ENCODE assay signal across 8 cellular contexts in the genomic region with DNA sequence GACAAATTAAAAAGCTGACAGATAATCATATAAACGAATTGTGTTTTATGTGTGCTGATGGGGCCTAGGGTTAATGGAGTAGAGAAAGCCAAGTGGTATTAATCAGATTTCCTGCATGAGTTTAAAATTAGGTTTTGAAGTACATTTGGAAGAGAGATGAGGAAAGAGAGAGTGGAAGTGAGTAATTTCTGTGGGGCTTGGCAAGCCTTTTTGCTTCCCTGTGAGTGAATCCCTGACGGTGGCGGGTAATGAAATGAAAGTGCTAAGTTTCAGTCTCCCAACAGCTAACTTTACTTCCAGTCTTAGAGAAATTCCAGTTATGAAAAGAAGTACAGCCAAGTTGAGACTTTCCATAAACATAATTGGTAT.
DNase-seq lines count a peak whose midpoint lies in the region; ATAC-seq and TF ChIP-seq lines count a peak whose summit lies in the region.

No MANE protein-coding gene starts in this region.

- no peak overlapping the region for H2AK5ac ChIP-seq in H9 (ENCODE audit: insufficient read length, low read length)

- no peak overlapping the region for H4K5ac ChIP-seq in H9 (ENCODE audit: insufficient read length, low read depth, low read length)

- H3K9me3 ChIP-seq in H9 (ENCODE audit: control insufficient read depth, low read depth, low read length) (no peaks in the 10 kb centered on the region), right atrium auricular region (no peaks in the 10 kb centered on the region)

- no peak overlapping the region for H3K56ac ChIP-seq in H9 (ENCODE audit: insufficient read length, low read depth, low read length)

- H3K4me2 ChIP-seq in H9 (ENCODE audit: insufficient read depth, insufficient read length, low read length): no peak overlapping the region

- no peak for TF ChIP-seq CTCF in H9 (conservative IDR thresholded peaks at IDR 0.05)
- TF ChIP-seq CTCF in activated B cell treated with CpG ODN at 0.5 μM for 24 hours (IDR thresholded peaks at IDR 0.05): no peak
- TF ChIP-seq CTCF in right atrium auricular region (IDR thresholded peaks at IDR 0.05): no peak

- H3K4me1 Mint-ChIP-seq in H9 (peaks cover 35 to 36% of the 10 kb centered on the region in 2 experiments), activated B cell treated with CpG ODN at 0.5 μM for 24 hours (peaks cover 18% of the 10 kb centered on the region)
- H3K4me1 Mint-ChIP-seq in activated naive CD8-positive, alpha-beta T cell treated with anti-CD3 and anti-CD28 coated beads, Interleukin-2, amount 50 U/mL, for 24 hours: peaks cover 22% of the 10 kb centered on the region

- H3K4me3 Mint-ChIP-seq in H9: no peak overlapping the region
- no peak overlapping the region for H3K4me3 Mint-ChIP-seq in activated B cell treated with CpG ODN at 0.5 μM for 24 hours
- no peak overlapping the region for H3K4me3 Mint-ChIP-seq in activated naive CD8-positive, alpha-beta T cell treated with anti-CD3 and anti-CD28 coated beads, Interleukin-2, amount 50 U/mL, for 24 hours

- peak overlapping the region; percentile 60 to 96 (median 82); a peak in 5 of 7 replicates for H3K27ac Mint-ChIP-seq in H9
- peak overlapping the region; percentile 51 for H3K27ac Mint-ChIP-seq in activated B cell treated with CpG ODN at 0.5 μM for 24 hours
- no peak overlapping the region for H3K27ac Mint-ChIP-seq in activated naive CD8-positive, alpha-beta T cell treated with anti-CD3 and anti-CD28 coated beads, Interleukin-2, amount 50 U/mL, for 24 hours

- H3T11ph ChIP-seq in H9 (ENCODE audit: low read length): no peak overlapping the region

- H4K20me1 ChIP-seq in H9 (ENCODE audit: control insufficient read depth, insufficient read depth, insufficient read length): no peaks in the 10 kb centered on the region

- H4K8ac ChIP-seq in H9 (replicated peaks; ENCODE audit: insufficient read length, low read depth, low read length): no peak overlapping the region

- H3K14ac ChIP-seq in H9 (ENCODE audit: insufficient read depth, low read length): no peak overlapping the region

- H3K18ac ChIP-seq in H9 (ENCODE audit: insufficient read length, low read depth, low read length): no peak overlapping the region

- H3K9me3 Mint-ChIP-seq in H9 (no peaks in the 10 kb centered on the region), activated B cell treated with CpG ODN at 0.5 μM for 24 hours (no peaks in the 10 kb centered on the region)
- H3K9me3 Mint-ChIP-seq in activated naive CD8-positive, alpha-beta T cell treated with anti-CD3 and anti-CD28 coated beads, Interleukin-2, amount 50 U/mL, for 24 hours: no peaks in the 10 kb centered on the region

- DNase-seq in H9 (no peak), activated B cell treated with CpG ODN at 0.5 μM for 24 hours (no peak), right atrium auricular region (ENCODE audit: low spot score) (no peak), smooth muscle cell of the brain vasculature (ENCODE audit: low read depth, low spot score) (peak; percentile 13), ecto neural progenitor cell (ENCODE audit: low spot score) (no peak), amniotic stem cell (lab: John Stamatoyannopoulos, UW) (no peak)
- no peak for DNase-seq in activated naive CD8-positive, alpha-beta T cell treated with anti-CD3 and anti-CD28 coated beads, Interleukin-2, amount 50 U/mL, for 24 hours

- no peak overlapping the region for H3K4ac ChIP-seq in H9 (ENCODE audit: low read depth, low read length)

- H3K36me3 Mint-ChIP-seq in H9 (ENCODE audit: insufficient read depth in 1 of 3, low read depth in 3 of 3) (peaks cover 0 to 2% (median 0%) of the 10 kb centered on the region in 3 experiments; a peak in 2 of 7 replicates), activated B cell treated with CpG ODN at 0.5 μM for 24 hours (ENCODE audit: low read depth) (peaks cover 16% of the 10 kb centered on the region)
- no peaks in the 10 kb centered on the region for H3K36me3 Mint-ChIP-seq in activated naive CD8-positive, alpha-beta T cell treated with anti-CD3 and anti-CD28 coated beads, Interleukin-2, amount 50 U/mL, for 24 hours (ENCODE audit: low read depth)

- CTCF ChIA-PET in activated B cell treated with CpG ODN at 0.5 μM for 24 hours (lab: Charles Lee): interaction anchor here (1.0 to 4.2 kb wide), 7 partner anchors 14 to 816 kb away, joined by 3 to 36 read pairs (median 5); no protein-coding TSS in a partner anchor

- no CpG with 5 or more reads among the region's 3 CpGs for WGBS in H9 (ENCODE audit: extremely low coverage, insufficient read length, low lambda C conversion rate)

- H3K27me3 ChIP-seq in H9 (ENCODE audit: insufficient read depth, low read length) (no peaks in the 10 kb centered on the region), right atrium auricular region (no peaks in the 10 kb centered on the region)

- no peak overlapping the region for H3K23ac ChIP-seq in H9 (ENCODE audit: insufficient read length, low read depth, low read length)

- H2BK12ac ChIP-seq in H9 (ENCODE audit: insufficient read length, low read depth, low read length): no peak overlapping the region

- 0 out of 2 replicates have a peak, but pooled peaks cover 2% of the 10 kb centered on the region for H3K79me2 ChIP-seq in H9 (ENCODE audit: insufficient read depth, low read length)

- H2BK5ac ChIP-seq in H9 (ENCODE audit: insufficient read length, low read length): no peak overlapping the region

- H3K27ac ChIP-seq in H9 (ENCODE audit: insufficient read length, low read depth, low read length): no peak overlapping the region
- H3K27ac ChIP-seq in right atrium auricular region: peak overlapping the region; percentile 14 to 41

- H2BK120ac ChIP-seq in H9 (ENCODE audit: low read depth, low read length, poor library complexity, severe bottlenecking): no peak overlapping the region

- peak overlapping the region in 1 of 2 donors; percentile 16 for H3K4me3 ChIP-seq in right atrium auricular region

- no peaks in the 10 kb centered on the region for H3K79me1 ChIP-seq in H9 (ENCODE audit: insufficient read depth, low read depth, low read length, poor library complexity, severe bottlenecking)

- POLR2A ChIA-PET in activated B cell treated with CpG ODN at 0.5 μM for 24 hours (lab: Charles Lee): no interaction called here

- H2BK15ac ChIP-seq in H9 (ENCODE audit: low read depth, low read length): no peak overlapping the region

- ATAC-seq in activated B cell treated with CpG ODN at 0.5 μM for 24 hours (ENCODE audit: low read depth) (no peak), GM18517 (IDR thresholded peaks at IDR 0.05; ENCODE audit: unreplicated experiment) (no peak)
- no peak for ATAC-seq in activated naive CD8-positive, alpha-beta T cell treated with anti-CD3 and anti-CD28 coated beads, Interleukin-2, amount 50 U/mL, for 24 hours

- no peak overlapping the region for H3K9ac ChIP-seq in H9 (ENCODE audit: extremely low read depth, insufficient read length, low read length)

- no peak overlapping the region for H2BK20ac ChIP-seq in H9 (ENCODE audit: low read depth, low read length, poor library complexity, severe bottlenecking)

- intact Hi-C loops in activated B cell treated with CpG ODN at 0.5 μM for 24 hours (cut with micrococcal nuclease): loop anchor here (5.0 kb wide), 2 partner anchors 185 to 890 kb away; no protein-coding TSS in a partner anchor

- H4K91ac ChIP-seq in H9 (ENCODE audit: insufficient read length, low read depth, low read length): no peak overlapping the region

- H3K23me2 ChIP-seq in H9 (ENCODE audit: insufficient read length, low read depth, low read length, poor library complexity, severe bottlenecking): no peaks in the 10 kb centered on the region

- H2AFZ ChIP-seq in H9 (ENCODE audit: low read length): no peak overlapping the region

- no peaks in the 10 kb centered on the region for H3K36me3 ChIP-seq in right atrium auricular region

- H3K4me1 ChIP-seq in H9 (ENCODE audit: insufficient read depth, low read length) (peaks cover 2% of the 10 kb centered on the region; the same call in 1 of the 2 replicates), right atrium auricular region (peaks cover 0 to 24% of the 10 kb centered on the region in 2 donors)

- no peaks in the 10 kb centered on the region for H3K27me3 Mint-ChIP-seq in H9 (ENCODE audit: low read depth)
- no peaks in the 10 kb centered on the region for H3K27me3 Mint-ChIP-seq in activated B cell treated with CpG ODN at 0.5 μM for 24 hours
- no peaks in the 10 kb centered on the region for H3K27me3 Mint-ChIP-seq in activated naive CD8-positive, alpha-beta T cell treated with anti-CD3 and anti-CD28 coated beads, Interleukin-2, amount 50 U/mL, for 24 hours
